21 cellular contexts compared by ENCODE assay signal in the genomic region with DNA sequence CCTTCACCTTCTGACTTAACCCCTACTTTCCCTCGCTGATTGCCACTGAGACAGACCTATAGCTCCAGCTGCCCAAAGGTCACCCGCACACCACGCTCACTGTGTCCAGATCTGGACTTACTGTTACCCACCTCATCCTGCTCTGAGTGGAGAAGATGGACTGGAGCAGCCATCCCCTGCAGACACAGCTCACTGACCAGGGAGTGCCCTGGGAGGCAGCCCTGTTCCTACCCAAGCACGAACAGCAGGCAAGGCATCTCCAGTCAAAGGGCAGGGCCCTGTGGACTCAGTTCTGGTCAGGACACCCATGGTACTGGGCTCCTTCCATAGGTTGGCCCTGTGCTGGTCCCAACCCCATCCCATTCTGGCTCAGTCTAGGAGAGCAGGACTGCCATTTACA. TPM values are rescaled to one million over a fixed set of nuclear protein-coding genes. Genes with fewer than 3 reads are reported as not detected.
A peak's percentile ranks its signal among the peaks of the same experiment; 100 is the strongest.
DNase-seq lines count a peak whose midpoint lies in the region; ATAC-seq and TF ChIP-seq lines count a peak whose summit lies in the region.
"Had no signal": no experiment of that assay in that cellular context is flagged by ENCODE, and none has a peak within 500 bp of the region (broad histone marks: within the 10 kb centered on the region; RNA-seq: fewer than 3 reads in every experiment).

No MANE protein-coding gene starts in this region.

- no peak overlapping the region for H3K4me3 ChIP-seq in osteoblast (ENCODE audit: insufficient read depth, low read length)

- no peak overlapping the region for H2AFZ ChIP-seq in osteoblast (ENCODE audit: low read length)

- no peaks in the 10 kb centered on the region for H4K20me1 ChIP-seq in osteoblast (ENCODE audit: insufficient read depth, low read length)

- no peaks in the 10 kb centered on the region for H3K9me3 ChIP-seq in osteoblast (ENCODE audit: low read depth, low read length)

- intact Hi-C loops in activated T-helper 2 cell treated with anti-CD3 and anti-CD28 coated beads, Interferon-gamma antibody, Interleukin-2, Interleukin-4, amounts not matched to agents 10 μg/mL and 5 μg/mL and 100 μg/mL, durations not matched to agents 14 hours and 24 hours and 36 hours (cut with micrococcal nuclease), result loop anchor here (10.0 kb wide), 1 partner anchor 810 kb away; no protein-coding TSS in a partner anchor

- DNase-seq in activated CD8-positive, alpha-beta memory T cell treated with anti-CD3 and anti-CD28 coated beads for 24 hours, result peak; percentile 51
- DNase-seq in activated CD8-positive, alpha-beta memory T cell treated with anti-CD3 and anti-CD28 coated beads, Interleukin-2, amount 50 U/mL, for 4 hours, result no peak
- DNase-seq in GM10248 (ENCODE audit: extremely low spot score) (peak; percentile 7), osteocyte (ENCODE audit: extremely low spot score, unreplicated experiment) (no peak), osteoblast (ENCODE audit: insufficient read length, low spot score, missing footprints) (no peak)
- DNase-seq in activated T-helper 2 cell treated with anti-CD3 and anti-CD28 coated beads, Interferon-gamma antibody, Interleukin-2, Interleukin-4, amounts not matched to agents 10 μg/mL and 5 μg/mL and 100 μg/mL, durations not matched to agents 14 hours and 24 hours and 36 hours (ENCODE audit: low spot score), result peak; percentile 4
- DNase-seq: DMS79 treated with DMSO at 0.1 percent for 48 hours, H9, KG1, NCI-H1105 treated with DMSO at 0.1 percent for 48 hours, NCI-H1694, NCI-H2227 treated with DMSO at 0.1 percent for 48 hours, NCI-H510A treated with DMSO at 0.1 percent for 48 hours, NCI-H774, OCI-M1, RPMI8226 had no signal

- no peaks in the 10 kb centered on the region for H3K36me3 ChIP-seq in osteoblast (ENCODE audit: insufficient read depth, low read length)

- H3K27me3 Mint-ChIP-seq in activated T-helper 2 cell treated with anti-CD3 and anti-CD28 coated beads, Interferon-gamma antibody, Interleukin-2, Interleukin-4, amounts not matched to agents 10 μg/mL and 5 μg/mL and 100 μg/mL, durations not matched to agents 14 hours and 24 hours and 36 hours (ENCODE audit: low read depth), result peaks cover 28% of the 10 kb centered on the region
- H3K27me3 Mint-ChIP-seq in osteocyte (ENCODE audit: unreplicated experiment), result peaks cover 20% of the 10 kb centered on the region

- H3K4me1 ChIP-seq in osteoblast (ENCODE audit: insufficient read depth, low read length), result peaks cover 8% of the 10 kb centered on the region

- H3K4me2 ChIP-seq in osteoblast (ENCODE audit: insufficient read depth, low read length), result no peak overlapping the region

- no peaks in the 10 kb centered on the region for H3K9me3 Mint-ChIP-seq in activated T-helper 2 cell treated with anti-CD3 and anti-CD28 coated beads, Interferon-gamma antibody, Interleukin-2, Interleukin-4, amounts not matched to agents 10 μg/mL and 5 μg/mL and 100 μg/mL, durations not matched to agents 14 hours and 24 hours and 36 hours
- H3K9me3 Mint-ChIP-seq in osteocyte (ENCODE audit: unreplicated experiment), result no peaks in the 10 kb centered on the region
- H3K9me3 Mint-ChIP-seq: H9 had no signal

- peaks cover 5% of the 10 kb centered on the region for H3K36me3 Mint-ChIP-seq in activated T-helper 2 cell treated with anti-CD3 and anti-CD28 coated beads, Interferon-gamma antibody, Interleukin-2, Interleukin-4, amounts not matched to agents 10 μg/mL and 5 μg/mL and 100 μg/mL, durations not matched to agents 14 hours and 24 hours and 36 hours (ENCODE audit: low read depth)
- H3K36me3 Mint-ChIP-seq in osteocyte (ENCODE audit: unreplicated experiment), result no peaks in the 10 kb centered on the region

- H3K4me3 Mint-ChIP-seq in activated T-helper 2 cell treated with anti-CD3 and anti-CD28 coated beads, Interferon-gamma antibody, Interleukin-2, Interleukin-4, amounts not matched to agents 10 μg/mL and 5 μg/mL and 100 μg/mL, durations not matched to agents 14 hours and 24 hours and 36 hours (ENCODE audit: low read depth), result no peak overlapping the region
- no peak overlapping the region for H3K4me3 Mint-ChIP-seq in osteocyte (ENCODE audit: unreplicated experiment)
- H3K4me3 Mint-ChIP-seq: B cell, H9 had no signal

- no peak overlapping the region for H3K27ac ChIP-seq in osteoblast (ENCODE audit: low read depth, low read length)
- H3K27ac ChIP-seq: 22Rv1 had no signal

- TF ChIP-seq CTCF in GM10248 (IDR thresholded peaks at IDR 0.05; ENCODE audit: control extremely low read depth, extremely low read depth, low read depth, missing control alignments) (no peak), osteocyte (IDR thresholded peaks at IDR 0.05) (no peak), osteoblast (IDR thresholded peaks at IDR 0.05; ENCODE audit: extremely low read depth, low read depth, low read length) (no peak)

- CTCF ChIA-PET in GM10248 (lab: Yijun Ruan, JAX), result interaction anchor here (1.0 to 4.4 kb wide), 9 partner anchors 12 to 284 kb away, joined by 3 to 58 read pairs (median 6); no protein-coding TSS in a partner anchor

- H3K27me3 ChIP-seq in osteoblast (ENCODE audit: insufficient read depth, low read length), result peaks cover 3% of the 10 kb centered on the region

- H3K79me2 ChIP-seq in osteoblast (ENCODE audit: insufficient read depth, low read length), result no peaks in the 10 kb centered on the region

- POLR2A ChIA-PET in GM10248 (lab: Yijun Ruan, JAX), result no interaction called here

- peaks cover 18% of the 10 kb centered on the region for H3K4me1 Mint-ChIP-seq in activated T-helper 2 cell treated with anti-CD3 and anti-CD28 coated beads, Interferon-gamma antibody, Interleukin-2, Interleukin-4, amounts not matched to agents 10 μg/mL and 5 μg/mL and 100 μg/mL, durations not matched to agents 14 hours and 24 hours and 36 hours (ENCODE audit: low read depth)
- H3K4me1 Mint-ChIP-seq in osteocyte (ENCODE audit: unreplicated experiment), result peaks cover 36% of the 10 kb centered on the region

- H3K27ac Mint-ChIP-seq in activated T-helper 2 cell treated with anti-CD3 and anti-CD28 coated beads, Interferon-gamma antibody, Interleukin-2, Interleukin-4, amounts not matched to agents 10 μg/mL and 5 μg/mL and 100 μg/mL, durations not matched to agents 14 hours and 24 hours and 36 hours, result no peak overlapping the region
- H3K27ac Mint-ChIP-seq in osteocyte (ENCODE audit: unreplicated experiment), result peak overlapping the region; percentile 15
- H3K27ac Mint-ChIP-seq: B cell, H9 had no signal

- ATAC-seq in GM21526 (IDR thresholded peaks at IDR 0.05; ENCODE audit: low FRiP score, unreplicated experiment) (no peak), GM18909 (IDR thresholded peaks at IDR 0.05; ENCODE audit: poor library complexity, unreplicated experiment) (no peak)
- ATAC-seq: HepG2 had no signal

RNA-seq across cellular contexts. Expression of a gene that starts 9.5 kb away (rescaled TPM):
- 0.52 and 0.83 TPM in 2 replicates for total RNA-seq in activated T-helper 2 cell treated with anti-CD3 and anti-CD28 coated beads, Interferon-gamma antibody, Interleukin-2, Interleukin-4, amounts not matched to agents 10 μg/mL and 5 μg/mL and 100 μg/mL, durations not matched to agents 14 hours and 24 hours and 36 hours
- total RNA-seq in osteocyte, result 1.7 and 2.2 TPM in 2 replicates
- 8.5 and 15.6 TPM in 2 replicates for total RNA-seq in osteoblast
- total RNA-seq: B cell, HepG2 had no signal

Comparison
In these comparisons a context has a peak if more than half of its experiments do, and no peak if none do; other contexts are left out.
1. DNase-seq: peak in activated CD8-positive, alpha-beta memory T cell treated with anti-CD3 and anti-CD28 coated beads for 24 hours (single experiment), GM10248 (single experiment) and activated T-helper 2 cell treated with anti-CD3 and anti-CD28 coated beads, Interferon-gamma antibody, Interleukin-2, Interleukin-4, amounts not matched to agents 10 μg/mL and 5 μg/mL and 100 μg/mL, durations not matched to agents 14 hours and 24 hours and 36 hours (single experiment); none in activated CD8-positive, alpha-beta memory T cell treated with anti-CD3 and anti-CD28 coated beads, Interleukin-2, amount 50 U/mL, for 4 hours (single experiment), osteocyte (single experiment) and osteoblast (single experiment).